Comparison of ENCODE assay signal across 8 cellular contexts in the genomic region with DNA sequence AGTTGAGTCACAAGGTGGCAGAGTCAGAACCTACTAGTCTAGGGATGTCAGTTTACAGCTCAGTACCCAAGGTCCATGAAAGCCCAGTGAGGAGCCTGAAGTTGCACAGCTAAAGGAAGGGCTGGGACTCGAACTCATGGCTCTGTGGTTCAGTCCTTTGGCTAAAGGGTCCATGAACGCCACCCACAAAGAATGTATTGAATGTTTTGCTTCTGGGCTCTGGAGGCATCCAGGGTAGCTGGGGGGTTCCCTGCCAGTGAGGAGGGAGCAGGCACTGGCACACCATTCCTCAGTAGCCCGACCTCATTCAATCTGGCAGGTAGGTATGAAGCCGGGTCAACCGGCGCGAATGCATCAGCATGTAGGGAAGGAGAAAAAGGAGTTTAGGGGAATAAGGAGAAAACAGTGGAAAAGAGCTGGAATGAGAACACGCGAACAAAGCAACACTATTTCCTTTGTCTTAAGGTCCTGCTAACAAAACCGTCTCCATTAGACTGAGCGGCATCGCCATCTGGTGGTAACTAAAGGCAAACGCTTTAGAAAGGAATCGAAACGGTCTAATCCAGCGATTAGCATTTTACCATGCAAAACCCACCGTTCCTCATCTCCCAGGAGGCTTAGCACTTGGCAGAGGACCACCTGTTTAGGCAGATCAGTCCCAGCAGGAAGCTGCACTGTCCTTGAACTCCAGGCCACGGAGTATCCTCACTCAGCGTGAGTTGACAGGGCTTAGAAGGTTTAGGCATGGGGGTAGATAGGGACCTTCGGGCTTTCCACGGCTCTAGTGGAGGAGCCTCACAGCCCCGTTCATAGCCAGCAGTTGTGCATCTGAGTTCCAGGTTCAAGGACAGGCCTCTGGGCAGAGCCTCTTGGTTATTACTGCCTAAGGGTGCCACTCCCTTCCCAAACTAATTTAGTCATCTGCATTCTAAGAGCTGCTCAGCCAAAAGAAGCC.
DNase-seq lines count a peak whose midpoint lies in the region; ATAC-seq lines count a peak whose summit lies in the region.

No MANE protein-coding gene starts in this region.

- no peaks in the 10 kb centered on the region for H3K79me2 ChIP-seq in ACC112 (ENCODE audit: control insufficient read depth, insufficient read depth, low read length, unreplicated experiment)

- no peaks in the 10 kb centered on the region for H3K36me3 ChIP-seq in ACC112 (ENCODE audit: insufficient read depth, low read length)

- no peaks in the 10 kb centered on the region for H3K27me3 ChIP-seq in ACC112 (ENCODE audit: insufficient read depth, low read length)

- H2AFZ ChIP-seq in ACC112 (ENCODE audit: low read length, unreplicated experiment), result no peak overlapping the region

- peaks cover 32% of the 10 kb centered on the region for H3K4me1 ChIP-seq in ACC112 (ENCODE audit: control insufficient read depth, insufficient read depth, low read length, unreplicated experiment)

- H3K27ac ChIP-seq in ACC112 (ENCODE audit: low read depth, low read length), result peak overlapping the region; percentile 83

- H3K4me3 ChIP-seq in ACC112 (ENCODE audit: low read depth, low read length), result peak overlapping the region; percentile 55

- ATAC-seq in GM21723 (IDR thresholded peaks at IDR 0.05; ENCODE audit: unreplicated experiment) (peak; percentile 37), GM19463 (IDR thresholded peaks at IDR 0.05; ENCODE audit: unreplicated experiment) (no peak)

- DNase-seq in NCI-H226, result peak; percentile 50
- DNase-seq in activated CD4-positive, alpha-beta T cell treated with anti-CD3 and anti-CD28 coated beads for 24 hours (ENCODE audit: low read depth in 2 of 2), result peak; percentile 29 to 45
- DNase-seq in dedifferentiated amniotic fluid mesenchymal stem cell (ENCODE audit: extremely low spot score), result peak; percentile 78
- peak; percentile 94 for DNase-seq in left kidney (ENCODE audit: low read depth, low spot score)
- peak; percentile 37 for DNase-seq in stimulated activated CD4-positive, alpha-beta T cell treated with anti-CD3 and anti-CD28 coated beads, Interleukin-2, amount 100 ng/mL, for 4 hours (ENCODE audit: low read depth)

Comparison
In these comparisons a context has a peak if more than half of its experiments do, and no peak if none do; other contexts are left out.
1. DNase-seq: peak in every context shown above with its lines; median percentile 94 in left kidney; 78 in dedifferentiated amniotic fluid mesenchymal stem cell; 50 in NCI-H226; 37 in activated CD4-positive, alpha-beta T cell treated with anti-CD3 and anti-CD28 coated beads for 24 hours; 37 in stimulated activated CD4-positive, alpha-beta T cell treated with anti-CD3 and anti-CD28 coated beads, Interleukin-2, amount 100 ng/mL, for 4 hours.